2 cellular contexts compared by ENCODE assay signal in the genomic region with DNA sequence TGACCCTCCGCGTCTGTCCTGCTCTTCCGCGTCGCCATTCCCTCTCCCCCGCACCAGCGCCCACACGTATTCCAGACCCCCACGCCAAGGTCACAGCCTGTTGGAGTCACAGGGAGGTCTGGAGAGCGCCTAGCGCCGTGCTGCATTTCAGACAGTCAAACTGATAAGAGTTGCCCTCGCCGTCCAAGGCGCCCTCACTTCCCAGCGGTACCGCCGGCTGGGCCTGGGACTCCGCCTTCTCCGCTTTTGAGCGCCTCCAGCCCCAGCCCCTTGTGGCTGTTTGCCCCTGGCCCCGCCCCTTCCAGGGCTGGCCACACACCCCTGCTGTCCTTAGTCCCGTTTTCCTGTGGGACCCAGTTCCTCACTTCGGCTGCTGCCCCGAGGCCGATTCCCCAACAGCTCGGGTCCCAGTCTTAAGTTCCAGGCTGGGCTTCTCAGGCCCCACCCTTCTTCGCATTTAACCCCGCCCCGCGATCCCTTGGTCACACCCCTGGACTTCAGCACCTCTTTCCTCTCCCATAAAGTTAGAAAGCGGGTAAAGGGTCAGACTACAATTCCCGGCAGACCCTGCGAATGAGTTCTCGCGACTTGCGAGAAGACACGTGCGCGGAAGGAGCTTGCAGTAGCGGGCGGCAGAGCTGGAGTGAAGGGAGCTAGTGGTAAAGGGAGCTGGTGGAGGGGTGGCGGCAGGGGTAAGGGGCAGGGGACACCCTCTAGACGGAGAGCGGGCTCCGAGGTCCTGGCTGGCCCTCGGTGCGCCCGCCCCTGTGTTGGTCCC.
TF ChIP-seq lines count a peak whose summit lies in the region.

Gene GMPPA (plus strand): TSS at position 612 of the 778 bp plus-strand sequence. CDS start 1,085 bp downstream, outside the sequence.

TF ChIP-seq in IMR-90, 13 proteins besides CTCF, POLR2A, EP300 and RAD21:
- TF ChIP-seq USF2 (IDR thresholded peaks at IDR 0.05; ENCODE audit: low read depth, low read length): peak; percentile 91
- no peak for TF ChIP-seq SMC3 (IDR thresholded peaks at IDR 0.05; ENCODE audit: low read depth, low read length)
- TF ChIP-seq MAFK (IDR thresholded peaks at IDR 0.05; ENCODE audit: low read depth, low read length): no peak
- TF ChIP-seq CEBPB (IDR thresholded peaks at IDR 0.05; ENCODE audit: low read depth, low read length): no peak
- no peak for TF ChIP-seq NFE2L2 (IDR thresholded peaks at IDR 0.05; ENCODE audit: low read depth, low read length)
- no peak for TF ChIP-seq FOS (IDR thresholded peaks at IDR 0.05; ENCODE audit: low read depth, low read length)
- TF ChIP-seq BHLHE40 (IDR thresholded peaks at IDR 0.05; ENCODE audit: low read depth, low read length): no peak; the same call in 1 of the 2 replicates
- 0 out of 2 replicates have a peak, but pooled peaks have one; percentile 3 for TF ChIP-seq MXI1 (IDR thresholded peaks at IDR 0.05; ENCODE audit: borderline replicate concordance, low read depth, low read length)
- TF ChIP-seq CHD1 (IDR thresholded peaks at IDR 0.05; ENCODE audit: low read depth, low read length): no peak
- no peak for TF ChIP-seq RFX5 (IDR thresholded peaks at IDR 0.05; ENCODE audit: low read depth, low read length)
- TF ChIP-seq, protein P1, sequence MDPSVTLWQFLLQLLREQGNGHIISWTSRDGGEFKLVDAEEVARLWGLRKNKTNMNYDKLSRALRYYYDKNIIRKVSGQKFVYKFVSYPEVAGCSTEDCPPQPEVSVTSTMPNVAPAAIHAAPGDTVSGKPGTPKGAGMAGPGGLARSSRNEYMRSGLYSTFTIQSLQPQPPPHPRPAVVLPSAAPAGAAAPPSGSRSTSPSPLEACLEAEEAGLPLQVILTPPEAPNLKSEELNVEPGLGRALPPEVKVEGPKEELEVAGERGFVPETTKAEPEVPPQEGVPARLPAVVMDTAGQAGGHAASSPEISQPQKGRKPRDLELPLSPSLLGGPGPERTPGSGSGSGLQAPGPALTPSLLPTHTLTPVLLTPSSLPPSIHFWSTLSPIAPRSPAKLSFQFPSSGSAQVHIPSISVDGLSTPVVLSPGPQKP (IDR thresholded peaks at IDR 0.05; ENCODE audit: borderline replicate concordance, low read depth, low read length): no peak
- TF ChIP-seq MAZ (IDR thresholded peaks at IDR 0.05; ENCODE audit: borderline replicate concordance, low read depth, low read length): peak; percentile 77
- peak; percentile 61 for TF ChIP-seq RCOR1 (IDR thresholded peaks at IDR 0.05; ENCODE audit: insufficient replicate concordance, low read length)

TF ChIP-seq in endothelial cell of umbilical vein, 7 proteins besides CTCF, POLR2A, EP300 and RAD21:
- TF ChIP-seq GATA2 (IDR thresholded peaks at IDR 0.05; ENCODE audit: insufficient read depth, insufficient read length, low read depth, low read length) (no peak), EZH2 (IDR thresholded peaks at IDR 0.05; ENCODE audit: borderline replicate concordance, low read depth, low read length, severe bottlenecking) (no peak), POLR2AphosphoS5 (IDR thresholded peaks at IDR 0.05; ENCODE audit: insufficient read depth, low read depth, low read length) (peak; percentile 39), JUN (IDR thresholded peaks at IDR 0.05; ENCODE audit: borderline replicate concordance, insufficient read depth, insufficient read length, low read depth) (no peak)
- TF ChIP-seq, protein P2, sequence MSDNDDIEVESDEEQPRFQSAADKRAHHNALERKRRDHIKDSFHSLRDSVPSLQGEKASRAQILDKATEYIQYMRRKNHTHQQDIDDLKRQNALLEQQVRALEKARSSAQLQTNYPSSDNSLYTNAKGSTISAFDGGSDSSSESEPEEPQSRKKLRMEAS (IDR thresholded peaks at IDR 0.05; ENCODE audit: insufficient read depth, insufficient read length): peak; percentile 88
